In genomic region chr12:49043856-49044258, GRCh38 we compare ENCODE assay signal across 2 cellular contexts.
TF ChIP-seq lines count a peak whose summit lies in the region.

No MANE protein-coding gene starts in this region.

TF ChIP-seq in HCT116, 20 proteins besides CTCF, POLR2A, EP300 and RAD21:
- TF ChIP-seq SIN3A (IDR thresholded peaks at IDR 0.05; ENCODE audit: low read depth) = no peak
- TF ChIP-seq MAX (IDR thresholded peaks at IDR 0.05) = no peak
- no peak for TF ChIP-seq CBX3 (IDR thresholded peaks at IDR 0.05; ENCODE audit: low read depth)
- no peak for TF ChIP-seq EGR1 (IDR thresholded peaks at IDR 0.05; ENCODE audit: low read depth)
- TF ChIP-seq, protein P1, sequence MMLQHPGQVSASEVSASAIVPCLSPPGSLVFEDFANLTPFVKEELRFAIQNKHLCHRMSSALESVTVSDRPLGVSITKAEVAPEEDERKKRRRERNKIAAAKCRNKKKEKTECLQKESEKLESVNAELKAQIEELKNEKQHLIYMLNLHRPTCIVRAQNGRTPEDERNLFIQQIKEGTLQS (IDR thresholded peaks at IDR 0.05) = no peak
- no peak for TF ChIP-seq ZNF274 (IDR thresholded peaks at IDR 0.05; ENCODE audit: low read depth, low read length)
- no peak for TF ChIP-seq FOSL1 (IDR thresholded peaks at IDR 0.05; ENCODE audit: low read depth)
- no peak for TF ChIP-seq POLR2AphosphoS5 (IDR thresholded peaks at IDR 0.05; ENCODE audit: low read depth, low read length)
- no peak for TF ChIP-seq EZH2 (IDR thresholded peaks at IDR 0.05)
- TF ChIP-seq, protein P2, sequence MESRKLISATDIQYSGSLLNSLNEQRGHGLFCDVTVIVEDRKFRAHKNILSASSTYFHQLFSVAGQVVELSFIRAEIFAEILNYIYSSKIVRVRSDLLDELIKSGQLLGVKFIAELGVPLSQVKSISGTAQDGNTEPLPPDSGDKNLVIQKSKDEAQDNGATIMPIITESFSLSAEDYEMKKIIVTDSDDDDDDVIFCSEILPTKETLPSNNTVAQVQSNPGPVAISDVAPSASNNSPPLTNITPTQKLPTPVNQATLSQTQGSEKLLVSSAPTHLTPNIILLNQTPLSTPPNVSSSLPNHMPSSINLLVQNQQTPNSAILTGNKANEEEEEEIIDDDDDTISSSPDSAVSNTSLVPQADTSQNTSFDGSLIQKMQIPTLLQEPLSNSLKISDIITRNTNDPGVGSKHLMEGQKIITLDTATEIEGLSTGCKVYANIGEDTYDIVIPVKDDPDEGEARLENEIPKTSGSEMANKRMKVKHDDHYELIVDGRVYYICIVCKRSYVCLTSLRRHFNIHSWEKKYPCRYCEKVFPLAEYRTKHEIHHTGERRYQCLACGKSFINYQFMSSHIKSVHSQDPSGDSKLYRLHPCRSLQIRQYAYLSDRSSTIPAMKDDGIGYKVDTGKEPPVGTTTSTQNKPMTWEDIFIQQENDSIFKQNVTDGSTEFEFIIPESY (IDR thresholded peaks at IDR 0.05; ENCODE audit: extremely low read depth, insufficient replicate concordance, low read length) = no peak
- no peak for TF ChIP-seq CEBPB (IDR thresholded peaks at IDR 0.05; ENCODE audit: low read depth)
- TF ChIP-seq JUND (IDR thresholded peaks at IDR 0.05) = no peak
- no peak for TF ChIP-seq SP1 (IDR thresholded peaks at IDR 0.05; ENCODE audit: low read depth)
- TF ChIP-seq ZFX (IDR thresholded peaks at IDR 0.05) = no peak

TF ChIP-seq in SK-N-SH, 30 proteins besides CTCF, POLR2A, EP300 and RAD21:
- TF ChIP-seq POLR2AphosphoS5 (IDR thresholded peaks at IDR 0.05; ENCODE audit: low read depth, low read length) (no peak), TAF1 (IDR thresholded peaks at IDR 0.05; ENCODE audit: borderline replicate concordance, low read depth, low read length) (no peak), ELF1 (IDR thresholded peaks at IDR 0.05) (no peak), MXI1 (IDR thresholded peaks at IDR 0.05; ENCODE audit: low read depth, low read length) (no peak), RCOR1 (IDR thresholded peaks at IDR 0.05; ENCODE audit: low read length) (no peak), NRF1 (IDR thresholded peaks at IDR 0.05; ENCODE audit: low read depth, low read length) (no peak), SIN3A (IDR thresholded peaks at IDR 0.05; ENCODE audit: borderline replicate concordance, low read depth, low read length) (no peak), TEAD4 (IDR thresholded peaks at IDR 0.05; ENCODE audit: borderline replicate concordance, insufficient read depth) (no peak), YY1 (IDR thresholded peaks at IDR 0.05; ENCODE audit: low read depth) (no peak), FOSL2 (IDR thresholded peaks at IDR 0.05; ENCODE audit: borderline replicate concordance, low read depth) (no peak), JUND (IDR thresholded peaks at IDR 0.05) (no peak)
- TF ChIP-seq, protein P3, sequence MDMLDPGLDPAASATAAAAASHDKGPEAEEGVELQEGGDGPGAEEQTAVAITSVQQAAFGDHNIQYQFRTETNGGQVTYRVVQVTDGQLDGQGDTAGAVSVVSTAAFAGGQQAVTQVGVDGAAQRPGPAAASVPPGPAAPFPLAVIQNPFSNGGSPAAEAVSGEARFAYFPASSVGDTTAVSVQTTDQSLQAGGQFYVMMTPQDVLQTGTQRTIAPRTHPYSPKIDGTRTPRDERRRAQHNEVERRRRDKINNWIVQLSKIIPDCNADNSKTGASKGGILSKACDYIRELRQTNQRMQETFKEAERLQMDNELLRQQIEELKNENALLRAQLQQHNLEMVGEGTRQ (IDR thresholded peaks at IDR 0.05; ENCODE audit: borderline replicate concordance, low read depth, low read length) = no peak
